Comparison of ENCODE assay signal across 7 cellular contexts in genomic region chr17:31113368-31113767, GRCh38. TPM values are rescaled to one million over a fixed set of nuclear protein-coding genes. Genes with fewer than 3 reads are reported as not detected.
DNase-seq lines count a peak whose midpoint lies in the region; ATAC-seq, FAIRE-seq and TF ChIP-seq lines count a peak whose summit lies in the region.
"Not testable (repeated sequence)": the region's sequence is repeated elsewhere in the genome, so short reads cannot be mapped to it uniquely, and the experiment has no call there.

No MANE protein-coding gene starts in this region.

- not testable (repeated sequence) for H3K4me3 ChIP-seq in BLaER1 treated with 17β-estradiol and CSF1 and Interleukin-3, amounts not matched to agents 10 nM and 100 nM; GM23338; adrenal gland; fibroblast of mammary gland (ENCODE audit: control insufficient read depth, low read depth, low read length); HepG2 (replicated peaks in 1 of 3; ENCODE audit: insufficient read depth in 1 of 3, low read depth in 2 of 3, low read length in 3 of 3)

- not testable (repeated sequence) for TF ChIP-seq RAD21 in HepG2 (CRISPR knock-in tag; IDR thresholded peaks at IDR 0.05)

- not testable (repeated sequence) for H3F3A ChIP-seq in GM23338 (replicated peaks; ENCODE audit: low read depth)

- peaks cover 0 to 21% (median 5%) of the 10 kb centered on the region in 11 experiments; a peak in 7 of 22 replicates for H3K36me3 ChIP-seq in BLaER1 treated with 17β-estradiol and CSF1 and Interleukin-3, amounts not matched to agents 10 nM and 100 nM
- H3K36me3 ChIP-seq in GM23338 (ENCODE audit: insufficient read depth); adrenal gland (replicated peaks in 1 of 2); HepG2 (replicated peaks in 1 of 2; ENCODE audit: control insufficient read depth in 1 of 2, insufficient read depth in 2 of 2, low read length in 2 of 2): not testable (repeated sequence)

- not testable (repeated sequence) for H3K9me3 ChIP-seq in BLaER1 treated with 17β-estradiol and CSF1 and Interleukin-3, amounts not matched to agents 10 nM and 100 nM (replicated peaks in 1 of 11); adrenal gland (replicated peaks in 1 of 3); HepG2 (ENCODE audit: low read length)

- ATAC-seq in GM23338, result not testable (repeated sequence)
- ATAC-seq in HepG2, result peak; percentile 73

- not testable (repeated sequence) for H3K36me3 Mint-ChIP-seq in GM23338 (ENCODE audit: low read depth)

- 44 to 62% (median 50%) methylated on average over 7 of the region's 7 CpGs for WGBS in adrenal gland, 4 donors
- WGBS in HepG2 (ENCODE audit: low lambda C conversion rate), result 52% methylated on average over 7 of the region's 7 CpGs

- peaks cover 0 to 77% (median 19%) of the 10 kb centered on the region in 11 experiments; a peak in 11 of 22 replicates for H4K20me1 ChIP-seq in BLaER1 treated with 17β-estradiol and CSF1 and Interleukin-3, amounts not matched to agents 10 nM and 100 nM
- H4K20me1 ChIP-seq in GM23338 (replicated peaks; ENCODE audit: insufficient read depth); HepG2 (ENCODE audit: insufficient read depth, low read length): not testable (repeated sequence)

- not testable (repeated sequence) for DNase-seq in GM23338 (ENCODE audit: low spot score)
- DNase-seq in KBM-7 (peak; percentile 30), NOMO-1 treated with DMSO at 0.1 percent for 48 hours (lab: John Stamatoyannopoulos, UW; ENCODE audit: unreplicated experiment) (peak; percentile 48), adrenal gland (peak; percentile 42 to 81 (median 76)), fibroblast of mammary gland (ENCODE audit: low read depth) (peak; percentile 94), HepG2 (ENCODE audit: low spot score) (peak; percentile 27)

- peak overlapping the region in 6 of 11 experiments; percentile 2 to 46 (median 33); a peak in 6 of 22 replicates for H3K27ac ChIP-seq in BLaER1 treated with 17β-estradiol and CSF1 and Interleukin-3, amounts not matched to agents 10 nM and 100 nM
- not testable (repeated sequence) for H3K27ac ChIP-seq in GM23338 (ENCODE audit: low read depth)
- H3K27ac ChIP-seq in adrenal gland, result peak overlapping the region in 2 of 5 donors; percentile 43 to 45
- peak overlapping the region; percentile 16 for H3K27ac ChIP-seq in HepG2 (ENCODE audit: extremely low read length, insufficient read depth, low read length)

- TF ChIP-seq POLR2A in adrenal gland (IDR thresholded peaks at IDR 0.05); HepG2 (IDR thresholded peaks at IDR 0.05; ENCODE audit: insufficient read depth in 1 of 2, low read depth in 2 of 2, low read length in 2 of 2): not testable (repeated sequence)

- not testable (repeated sequence) for H3K4me3 Mint-ChIP-seq in GM23338

- H2AFZ ChIP-seq in GM23338; HepG2 (ENCODE audit: low read length): not testable (repeated sequence)

- H3K27me3 Mint-ChIP-seq in GM23338 (ENCODE audit: insufficient read depth, low read depth, poor library complexity), result not testable (repeated sequence)

- H3K27ac Mint-ChIP-seq in GM23338, result peak overlapping the region; percentile 76

- peaks cover 41% of the 10 kb centered on the region for H3K79me2 ChIP-seq in GM23338 (replicated peaks; ENCODE audit: insufficient read depth)
- H3K79me2 ChIP-seq in HepG2 (ENCODE audit: insufficient read depth, low read length), result peaks cover 27% of the 10 kb centered on the region

- H3K4me2 ChIP-seq in BLaER1 treated with 17β-estradiol and CSF1 and Interleukin-3, amounts not matched to agents 10 nM and 100 nM, result peak overlapping the region in 10 of 11 experiments; percentile 8 to 46 (median 32); a peak in 14 of 22 replicates
- not testable (repeated sequence) for H3K4me2 ChIP-seq in GM23338; HepG2 (ENCODE audit: low read depth, low read length)

- POLR2A ChIA-PET in HepG2 (lab: Yijun Ruan, JAX), result interaction anchor here (0.6 to 1.2 kb wide), 2 partner anchors 17 to 19 kb away, joined by 3 to 4 read pairs; partner anchors contain the start of gene NF1

- not testable (repeated sequence) for FAIRE-seq in HepG2 (lab: Jason Lieb, UNC)

- peaks cover 33% of the 10 kb centered on the region for H3K4me1 Mint-ChIP-seq in GM23338

- not testable (repeated sequence) for H3K9me3 Mint-ChIP-seq in GM23338

- TF ChIP-seq EP300 in HepG2 (IDR thresholded peaks at IDR 0.05; ENCODE audit: low read depth in 2 of 2, low read length in 2 of 2), result not testable (repeated sequence)
- TF ChIP-seq EP300 in HepG2 (CRISPR knock-in tag; IDR thresholded peaks at IDR 0.05; ENCODE audit: borderline replicate concordance), result peak; percentile 22; the same call in 1 of the 2 replicates

- H3K4me1 ChIP-seq in BLaER1 treated with 17β-estradiol and CSF1 and Interleukin-3, amounts not matched to agents 10 nM and 100 nM, result peaks cover 17 to 37% (median 32%) of the 10 kb centered on the region in 10 experiments; a peak in 19 of 20 replicates
- H3K4me1 ChIP-seq in GM23338 (ENCODE audit: insufficient read depth), result peaks cover 22% of the 10 kb centered on the region; the same call in 1 of the 2 replicates
- H3K4me1 ChIP-seq in adrenal gland (replicated peaks in 1 of 2), result peaks cover 6 to 14% of the 10 kb centered on the region in 2 donors
- peaks cover 16% of the 10 kb centered on the region for H3K4me1 ChIP-seq in HepG2 (ENCODE audit: insufficient read depth, low read length)

- not testable (repeated sequence) for H3K27me3 ChIP-seq in BLaER1 treated with 17β-estradiol and CSF1 and Interleukin-3, amounts not matched to agents 10 nM and 100 nM; GM23338 (ENCODE audit: insufficient read depth); adrenal gland; HepG2 (ENCODE audit: control insufficient read depth in 1 of 2, insufficient read depth in 2 of 2, low read length in 2 of 2)

- CTCF ChIA-PET in HepG2 (lab: Yijun Ruan, JAX; ENCODE audit: low intra/inter-chr PET ratio, low total read pairs), result not testable (repeated sequence)

- in situ Hi-C loops in KBM-7 (cut with MboI; ENCODE audit: low pct_unique_long_range_greater_than_20kb, low sequenced_read_pairs); HepG2 (cut with HindIII; ENCODE audit: extremely low pct_ligation_motif_present, low pct_unique_long_range_greater_than_20kb): not testable (repeated sequence)

- H3K9ac ChIP-seq in BLaER1 treated with 17β-estradiol and CSF1 and Interleukin-3, amounts not matched to agents 10 nM and 100 nM; HepG2 (ENCODE audit: insufficient read depth, low read depth, low read length): not testable (repeated sequence)

- BruUV-seq in HepG2 (replicated peaks; lab: Mats Ljungman, UMichigan), result not testable (repeated sequence)

- not testable (repeated sequence) for H3K9me2 ChIP-seq in GM23338 (ENCODE audit: insufficient read depth)

- TF ChIP-seq CTCF in GM23338 (conservative IDR thresholded peaks at IDR 0.05; ENCODE audit: low read depth in 2 of 2); adrenal gland (IDR thresholded peaks at IDR 0.05); fibroblast of mammary gland (conservative IDR thresholded peaks at IDR 0.05; ENCODE audit: control insufficient read depth, insufficient read depth, low read depth, low read length); HepG2 (CRISPR knock-in tag; IDR thresholded peaks at IDR 0.05): not testable (repeated sequence)

- intact Hi-C loops in adrenal gland (cut with DNase I); HepG2 (cut with micrococcal nuclease; ENCODE audit: unreplicated experiment): not testable (repeated sequence)

TF ChIP-seq in HepG2, 621 proteins besides CTCF, POLR2A, EP300 and RAD21 (continues in another document):
- peak; percentile 30; the same call in 1 of the 2 replicates for TF ChIP-seq HDAC2 (CRISPR knock-in tag; IDR thresholded peaks at IDR 0.05)
- peak; percentile 64; the same call in 1 of the 2 replicates for TF ChIP-seq ZMYM3 (CRISPR knock-in tag; IDR thresholded peaks at IDR 0.05)
- not testable (repeated sequence) for TF ChIP-seq SOX6 (IDR thresholded peaks at IDR 0.05)
- peak; percentile 47 for TF ChIP-seq SOX6 (CRISPR knock-in tag; IDR thresholded peaks at IDR 0.05)
- TF ChIP-seq ZNF644 (CRISPR knock-in tag; IDR thresholded peaks at IDR 0.05; ENCODE audit: low read depth), result peak; percentile 48; the same call in 1 of the 2 replicates

RNA-seq across cellular contexts. Expression of gene NF1, which starts 18.6 kb away (rescaled TPM):
- 48.3 and 49.7 TPM in 2 replicates for total RNA-seq in GM23338 (2014; rRNA removed; shearing (Covaris generic))
- polyA plus RNA-seq in GM23338 (2016; fragmentation: Nextera tagmentation; extraction: Ambion mirVana) (11.9 and 16.3 TPM in 2 replicates), adrenal gland (10 to 100 TPM in 2 of 3 donors, 1 to 10 TPM in 1; 8.8 to 29.0 (median 11.5) TPM), HepG2 (2011; rRNA removed) (26.5 and 26.8 TPM in 2 replicates)
- total RNA-seq in adrenal gland (10 to 100 TPM; 49.5 to 91.3 (median 60.9) TPM), HepG2 (2016; rRNA removed; fragmentation: Illumina TruSeq; extraction: Trizol) (21.5 and 35.4 TPM in 2 replicates)
- 17.1 and 28.3 TPM in 2 replicates for total RNA-seq in HepG2 (2016; cell fraction: cytosol; rRNA removed; fragmentation: Illumina TruSeq; extraction: Trizol; ENCODE audit: low read depth)
- total RNA-seq in HepG2 (2016; cell fraction: insoluble cytoplasmic fraction; rRNA removed; fragmentation: Illumina TruSeq; extraction: Trizol), result 18.5 and 33.9 TPM in 2 replicates
- total RNA-seq in HepG2 (2016; cell fraction: membrane; rRNA removed; fragmentation: Illumina TruSeq; extraction: Trizol), result 11.5 and 14.4 TPM in 2 replicates
- total RNA-seq in HepG2 (2016; cell fraction: nucleus; rRNA removed; fragmentation: Illumina TruSeq; extraction: Trizol), result 47.7 and 52.4 TPM in 2 replicates
- 14.5 and 21.4 TPM in 2 replicates for polyA plus RNA-seq in HepG2 (2011; cell fraction: cytosol; rRNA removed)
- 41.8 and 42.7 TPM in 2 replicates for polyA plus RNA-seq in HepG2 (2011; cell fraction: nucleus; rRNA removed)
- polyA plus RNA-seq in HepG2 (2012), result 15.1 and 18.4 TPM in 2 replicates
- polyA plus RNA-seq in HepG2 (2016; cell fraction: cytosol; fragmentation: Illumina TruSeq; extraction: Trizol; ENCODE audit: low read depth), result 0.50 and 0.57 TPM in 2 replicates
- 19.3 and 19.5 TPM in 2 replicates for polyA plus RNA-seq in HepG2 (2016; cell fraction: insoluble cytoplasmic fraction; fragmentation: Illumina TruSeq; extraction: Trizol; ENCODE audit: low read depth)
- polyA plus RNA-seq in HepG2 (2016; cell fraction: membrane; fragmentation: Illumina TruSeq; extraction: Trizol; ENCODE audit: low read depth), result 1.2 and 1.3 TPM in 2 replicates
- polyA plus RNA-seq in HepG2 (2016; cell fraction: nucleus; fragmentation: Illumina TruSeq; extraction: Trizol; ENCODE audit: insufficient read depth, low read depth), result 19.1 and 25.9 TPM in 2 replicates
- polyA minus RNA-seq in HepG2 (2011; rRNA and poly(A)+ RNA removed; ENCODE audit: low replicate concordance), result 108 and 118 TPM in 2 replicates
- polyA minus RNA-seq in HepG2 (2011; cell fraction: cytosol; rRNA and poly(A)+ RNA removed), result 59.6 and 76.9 TPM in 2 replicates
- 229 and 246 TPM in 2 replicates for polyA minus RNA-seq in HepG2 (2011; cell fraction: nucleus; rRNA and poly(A)+ RNA removed)
